8 cellular contexts compared by ENCODE assay signal in the genomic region with DNA sequence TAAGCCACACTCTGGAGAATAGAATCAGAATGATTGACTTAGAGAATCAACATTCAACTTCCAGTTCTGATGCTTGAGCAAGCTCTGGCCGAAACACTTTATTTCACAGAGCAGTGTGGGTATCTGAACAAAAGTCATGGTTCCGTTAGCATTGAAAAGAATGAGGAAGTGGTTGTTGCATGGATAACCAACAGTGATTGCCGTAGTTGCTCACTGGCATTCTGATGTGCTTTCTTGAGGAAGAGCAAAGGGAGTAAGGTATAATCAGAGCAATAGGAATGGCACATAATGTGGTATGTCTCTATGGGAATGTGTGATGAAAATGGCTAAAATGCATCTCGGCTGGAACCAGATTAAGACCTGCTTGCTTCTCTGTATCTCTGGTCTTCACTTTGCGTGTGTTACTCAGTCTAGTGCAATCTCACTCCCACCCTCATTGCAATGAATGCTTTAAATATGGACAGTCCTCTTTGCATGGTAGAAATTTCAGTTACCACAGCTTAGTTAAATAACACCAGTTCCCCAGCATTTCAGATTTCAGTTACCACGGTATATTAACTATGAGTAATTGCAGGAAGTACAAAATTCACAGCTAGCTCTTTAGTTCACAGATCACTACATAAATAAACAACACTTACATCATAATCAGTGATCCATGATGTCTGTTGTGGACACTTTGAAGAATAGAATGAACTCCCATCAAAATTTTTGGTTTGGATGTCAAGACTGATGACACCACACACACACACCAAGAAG. TPM values are rescaled to one million over a fixed set of nuclear protein-coding genes. Genes with fewer than 3 reads are reported as not detected.
A peak's percentile ranks its signal among the peaks of the same experiment; 100 is the strongest.
DNase-seq lines count a peak whose midpoint lies in the region; ATAC-seq and TF ChIP-seq lines count a peak whose summit lies in the region.

No MANE protein-coding gene starts in this region.

- H3K27ac Mint-ChIP-seq in MCF 10A (ENCODE audit: low read depth, unreplicated experiment) = no peak overlapping the region

- no peak overlapping the region for H3K27ac ChIP-seq in foreskin keratinocyte

- no peak for TF ChIP-seq CTCF in GM20000 (IDR thresholded peaks at IDR 0.05; ENCODE audit: extremely low read depth, missing control alignments)
- TF ChIP-seq CTCF in MCF 10A (IDR thresholded peaks at IDR 0.05; ENCODE audit: unreplicated experiment) = no peak
- TF ChIP-seq CTCF in foreskin keratinocyte (conservative IDR thresholded peaks at IDR 0.05) = no peak

- H3K9me3 Mint-ChIP-seq in MCF 10A (ENCODE audit: unreplicated experiment) = no peaks in the 10 kb centered on the region

- peaks cover 13% of the 10 kb centered on the region for H3K27me3 ChIP-seq in foreskin keratinocyte

- H3K4me3 Mint-ChIP-seq in MCF 10A (ENCODE audit: unreplicated experiment) = no peak overlapping the region

- H3K27me3 Mint-ChIP-seq in MCF 10A (ENCODE audit: insufficient read depth, unreplicated experiment) = peaks cover 46% of the 10 kb centered on the region

- no peaks in the 10 kb centered on the region for H3K36me3 Mint-ChIP-seq in MCF 10A (ENCODE audit: insufficient read depth, unreplicated experiment)

- no peaks in the 10 kb centered on the region for H3K4me1 Mint-ChIP-seq in MCF 10A (ENCODE audit: insufficient read depth, unreplicated experiment)

- intact Hi-C loops in MCF 10A (cut with micrococcal nuclease) = no loop called here

- H3K4me1 ChIP-seq in foreskin keratinocyte = no peaks in the 10 kb centered on the region

- DNase-seq in Caki2 (ENCODE audit: low read depth) (peak; percentile 87), GM20000 (ENCODE audit: low spot score) (peak; percentile 45), amniotic epithelial cell (ENCODE audit: low read depth) (peak; percentile 68), HT-29 (ENCODE audit: low spot score) (no peak), MCF 10A (ENCODE audit: unreplicated experiment) (no peak), foreskin keratinocyte (no peak), anterior cingulate cortex (lab: John Stamatoyannopoulos, UW) (no peak)

- POLR2A ChIA-PET in MCF 10A (lab: Yijun Ruan, JAX) = interaction anchor here (0.6 to 1.0 kb wide), 2 partner anchors 14 to 25 kb away, joined by 3 read pairs; no protein-coding TSS in a partner anchor

- in situ Hi-C loops in Caki2 (cut with HindIII; ENCODE audit: low pct_unique_long_range_greater_than_20kb, low sequenced_read_pairs) = no loop called here

- CTCF ChIA-PET in MCF 10A (lab: Yijun Ruan, JAX) = interaction anchor here (0.7 to 1.2 kb wide), 2 partner anchors 7 to 329 kb away, joined by 3 to 4 read pairs; a partner anchor contains a TSS

- peak; percentile 64 for ATAC-seq in HG03342 (IDR thresholded peaks at IDR 0.05; ENCODE audit: unreplicated experiment)
- no peak for ATAC-seq in foreskin keratinocyte

- BruUV-seq in MCF 10A (replicated peaks; lab: Mats Ljungman, UMichigan) = no TSS peak

RNA-seq across cellular contexts. Expression of a gene that starts 7.8 kb away (rescaled TPM):
- 35.9 and 39.9 TPM in 2 replicates for total RNA-seq in Caki2 (2014; rRNA removed; shearing (Covaris generic); ENCODE audit: low replicate concordance)
- 21.8 and 24.9 TPM in 2 replicates for total RNA-seq in HT-29 (2014; rRNA removed; shearing (Covaris generic))
- 27.8 and 28.4 TPM in 2 replicates for total RNA-seq in MCF 10A (2022)
- total RNA-seq in foreskin keratinocyte = 43.5 and 45.4 TPM in 2 replicates
- 21.0 and 27.2 TPM in 2 replicates for polyA plus RNA-seq in foreskin keratinocyte

Comparison
In these comparisons a context has a peak if more than half of its experiments do, and no peak if none do; other contexts are left out.
1. DNase-seq: peak in Caki2 (single experiment), GM20000 (single experiment) and amniotic epithelial cell (single experiment); none in HT-29 (single experiment), MCF 10A (single experiment), foreskin keratinocyte (0 of 2) and anterior cingulate cortex (0 of 58).